In genomic region chr16:67562526-67562917, GRCh38 we compare ENCODE assay signal across 8 cellular contexts. TPM values are rescaled to one million over a fixed set of nuclear protein-coding genes. Genes with fewer than 3 reads are reported as not detected.
DNase-seq lines count a peak whose midpoint lies in the region; ATAC-seq and TF ChIP-seq lines count a peak whose summit lies in the region.

TSS of gene CTCF (plus strand) at chr16:67562526. CDS start at chr16:67610833, 48,307 bp downstream.

- peaks cover 38% of the 10 kb centered on the region for H3K4me1 ChIP-seq in CD8-positive, alpha-beta T cell (ENCODE audit: insufficient read depth, low read length)

- H3K27ac Mint-ChIP-seq in CD8-positive, alpha-beta T cell, result peak within 1 kb of the TSS; percentile 96
- H3K27ac Mint-ChIP-seq in activated T-cell treated with anti-CD3 and anti-CD28 coated beads, Interleukin-2, amount 50 U/mL, for 72 hours, result peak within 1 kb of the TSS; percentile 76
- peak within 1 kb of the TSS; percentile 93 to 95 for H3K27ac Mint-ChIP-seq in natural killer cell
- peak within 1 kb of the TSS; percentile 91 for H3K27ac Mint-ChIP-seq in stimulated activated naive CD8-positive, alpha-beta T cell treated with anti-CD3 and anti-CD28 coated beads, Interleukin-15, Interleukin-2, amounts not matched to agents 100 ng/mL and 50 ng/mL, for 24 hours

- no peaks in the 10 kb centered on the region for H3K27me3 ChIP-seq in CD8-positive, alpha-beta T cell (ENCODE audit: insufficient read depth, low read length)

- H3K27me3 Mint-ChIP-seq in CD8-positive, alpha-beta T cell (ENCODE audit: low read depth), result no peaks in the 10 kb centered on the region
- no peaks in the 10 kb centered on the region for H3K27me3 Mint-ChIP-seq in activated T-cell treated with anti-CD3 and anti-CD28 coated beads, Interleukin-2, amount 50 U/mL, for 72 hours (ENCODE audit: low read depth)
- no peaks in the 10 kb centered on the region for H3K27me3 Mint-ChIP-seq in natural killer cell (ENCODE audit: low read depth in 2 of 2)
- H3K27me3 Mint-ChIP-seq in stimulated activated naive CD8-positive, alpha-beta T cell treated with anti-CD3 and anti-CD28 coated beads, Interleukin-15, Interleukin-2, amounts not matched to agents 100 ng/mL and 50 ng/mL, for 24 hours, result no peaks in the 10 kb centered on the region

- H3K4me1 Mint-ChIP-seq in CD8-positive, alpha-beta T cell (ENCODE audit: low read depth), result peaks cover 55% of the 10 kb centered on the region
- peaks cover 60% of the 10 kb centered on the region for H3K4me1 Mint-ChIP-seq in activated T-cell treated with anti-CD3 and anti-CD28 coated beads, Interleukin-2, amount 50 U/mL, for 72 hours (ENCODE audit: low read depth)
- H3K4me1 Mint-ChIP-seq in natural killer cell, result peaks cover 28 to 35% of the 10 kb centered on the region in 2 donors
- H3K4me1 Mint-ChIP-seq in stimulated activated naive CD8-positive, alpha-beta T cell treated with anti-CD3 and anti-CD28 coated beads, Interleukin-15, Interleukin-2, amounts not matched to agents 100 ng/mL and 50 ng/mL, for 24 hours (ENCODE audit: low read depth), result peaks cover 55% of the 10 kb centered on the region

- H3K27ac ChIP-seq in CD8-positive, alpha-beta T cell (ENCODE audit: low read depth, low read length), result peak within 1 kb of the TSS; percentile 92

- POLR2A ChIA-PET in CD8-positive, alpha-beta T cell (lab: Charles Lee), result interaction anchor here (0.6 to 5.4 kb wide), 22 partner anchors 11 to 373 kb away, joined by 3 to 116 read pairs (median 4); partner anchors contain the start of genes ACD, ATP6V0D1, C16orf86 and CARMIL2

- TF ChIP-seq CTCF in CD8-positive, alpha-beta T cell (IDR thresholded peaks at IDR 0.05), result peak; percentile 45
- peak; percentile 48 for TF ChIP-seq CTCF in natural killer cell (IDR thresholded peaks at IDR 0.05)

- peaks cover 8% of the 10 kb centered on the region for H3K36me3 Mint-ChIP-seq in CD8-positive, alpha-beta T cell
- peaks cover 1 to 4% of the 10 kb centered on the region in 2 donors for H3K36me3 Mint-ChIP-seq in activated T-cell treated with anti-CD3 and anti-CD28 coated beads, Interleukin-2, amount 50 U/mL, for 72 hours (ENCODE audit: insufficient read depth in 2 of 2)
- H3K36me3 Mint-ChIP-seq in natural killer cell, result no peaks in the 10 kb centered on the region
- peaks cover 22% of the 10 kb centered on the region for H3K36me3 Mint-ChIP-seq in stimulated activated naive CD8-positive, alpha-beta T cell treated with anti-CD3 and anti-CD28 coated beads, Interleukin-15, Interleukin-2, amounts not matched to agents 100 ng/mL and 50 ng/mL, for 24 hours (ENCODE audit: low read depth)

- H3K4me3 ChIP-seq in CD8-positive, alpha-beta T cell (ENCODE audit: low read depth, low read length), result peak within 1 kb of the TSS; percentile 82

- no peaks in the 10 kb centered on the region for H3K36me3 ChIP-seq in CD8-positive, alpha-beta T cell (ENCODE audit: insufficient read depth, low read length)

- DNase-seq in CD8-positive, alpha-beta T cell, result peak in 5 of 7 experiments; percentile 76 to 84 (median 82)
- DNase-seq in NOMO-1 treated with DMSO at 0.1 percent for 48 hours (lab: John Stamatoyannopoulos, UW; ENCODE audit: unreplicated experiment), result peak; percentile 69
- peak; percentile 86 to 88 for DNase-seq in activated T-cell treated with anti-CD3 and anti-CD28 coated beads, Interleukin-2, amount 50 U/mL, for 72 hours
- peak; percentile 76 for DNase-seq in fibroblast of peridontal ligament (ENCODE audit: extremely low read depth)
- DNase-seq in natural killer cell, result no peak

- CTCF ChIA-PET in CD8-positive, alpha-beta T cell (lab: Charles Lee), result interaction anchor here (0.7 to 13.9 kb wide), 14 partner anchors 16 to 106 kb away, joined by 3 to 271 read pairs (median 6); partner anchors contain the start of genes ATP6V0D1, C16orf86, CARMIL2 and ENKD1

- ATAC-seq in CD8-positive, alpha-beta T cell, result peak; percentile 57
- peak; percentile 53 for ATAC-seq in GM19324 (IDR thresholded peaks at IDR 0.05; ENCODE audit: low FRiP score, unreplicated experiment)
- peak; percentile 45 for ATAC-seq in HG03442 (IDR thresholded peaks at IDR 0.05; ENCODE audit: unreplicated experiment)
- peak; percentile 61 to 68 for ATAC-seq in activated T-cell treated with anti-CD3 and anti-CD28 coated beads, Interleukin-2, amount 50 U/mL, for 72 hours (replicated peaks in 1 of 2)
- ATAC-seq in natural killer cell, result peak; percentile 59 to 77 (median 66)

- intact Hi-C loops in CD8-positive, alpha-beta T cell (cut with DNase I, micrococcal nuclease), result loop anchor here (1.0 to 10.0 kb wide), 12 partner anchors 15 to 1280 kb away; partner anchors contain the start of genes ACD (in 2 of the 2), C16orf86 (in 2 of the 2), ENKD1 (in 2 of the 2) and PARD6A (in 2 of the 2)
- intact Hi-C loops in natural killer cell (cut with micrococcal nuclease), result loop anchor here (1.0 to 10.0 kb wide), 5 partner anchors 41 to 752 kb away; partner anchors contain the start of genes ACD, ATP6V0D1, PARD6A and PRMT7

- H3K4me3 Mint-ChIP-seq in CD8-positive, alpha-beta T cell, result peak within 1 kb of the TSS; percentile 82
- H3K4me3 Mint-ChIP-seq in activated T-cell treated with anti-CD3 and anti-CD28 coated beads, Interleukin-2, amount 50 U/mL, for 72 hours, result peak within 1 kb of the TSS; percentile 87 to 94
- peak within 1 kb of the TSS; percentile 95 for H3K4me3 Mint-ChIP-seq in natural killer cell
- H3K4me3 Mint-ChIP-seq in stimulated activated naive CD8-positive, alpha-beta T cell treated with anti-CD3 and anti-CD28 coated beads, Interleukin-15, Interleukin-2, amounts not matched to agents 100 ng/mL and 50 ng/mL, for 24 hours, result peak within 1 kb of the TSS; percentile 93

- no peaks in the 10 kb centered on the region for H3K9me3 ChIP-seq in CD8-positive, alpha-beta T cell (ENCODE audit: low read length)

- no peaks in the 10 kb centered on the region for H3K9me3 Mint-ChIP-seq in CD8-positive, alpha-beta T cell
- H3K9me3 Mint-ChIP-seq in activated T-cell treated with anti-CD3 and anti-CD28 coated beads, Interleukin-2, amount 50 U/mL, for 72 hours, result peaks cover 0 to 2% of the 10 kb centered on the region in 2 donors
- no peaks in the 10 kb centered on the region for H3K9me3 Mint-ChIP-seq in natural killer cell
- H3K9me3 Mint-ChIP-seq in stimulated activated naive CD8-positive, alpha-beta T cell treated with anti-CD3 and anti-CD28 coated beads, Interleukin-15, Interleukin-2, amounts not matched to agents 100 ng/mL and 50 ng/mL, for 24 hours, result no peaks in the 10 kb centered on the region

RNA-seq across cellular contexts. Expression of gene CTCF, which starts in this region (rescaled TPM):
- total RNA-seq in CD8-positive, alpha-beta T cell, result 10 to 100 TPM; 42.1 to 45.4 TPM
- total RNA-seq in activated T-cell treated with anti-CD3 and anti-CD28 coated beads, Interleukin-2, amount 50 U/mL, for 72 hours, result 10 to 100 TPM; 55.5 to 71.1 TPM
- total RNA-seq in natural killer cell, result 10 to 100 TPM; 61.4 to 76.7 (median 63.6) TPM
